ENCODE assay signal across 14 cellular contexts in genomic region chr17:81251943-81252301, GRCh38. TPM values are rescaled to one million over a fixed set of nuclear protein-coding genes. Genes with fewer than 3 reads are reported as not detected.
DNase-seq lines count a peak whose midpoint lies in the region; ATAC-seq and TF ChIP-seq lines count a peak whose summit lies in the region.
"Had no signal": no experiment of that assay in that cellular context is flagged by ENCODE, and none has a peak within 500 bp of the region (broad histone marks: within the 10 kb centered on the region; RNA-seq: fewer than 3 reads in every experiment).

No MANE protein-coding gene starts in this region.

- no peak for ATAC-seq in activated CD8-positive, alpha-beta T cell treated with anti-CD3 and anti-CD28 coated beads for 36 hours
- ATAC-seq in mucosa of descending colon: peak; percentile 37
- no peak for ATAC-seq in HG02973 (IDR thresholded peaks at IDR 0.05; ENCODE audit: unreplicated experiment)
- ATAC-seq in GM21786 (IDR thresholded peaks at IDR 0.05; ENCODE audit: unreplicated experiment): no peak
- ATAC-seq: foreskin keratinocyte, Panc1 had no signal

- no peaks in the 10 kb centered on the region for H3K9me3 Mint-ChIP-seq in activated CD8-positive, alpha-beta T cell treated with anti-CD3 and anti-CD28 coated beads for 36 hours
- H3K9me3 Mint-ChIP-seq in mesothelial cell of epicardium: no peaks in the 10 kb centered on the region
- H3K9me3 Mint-ChIP-seq: CD8-positive, alpha-beta memory T cell; naive B cell; T-helper 2 cell treated with Interferon-gamma antibody and Interleukin-4, amounts not matched to agents 5 μg/mL and 100 μg/mL, for 36 hours had no signal

- peaks cover 11% of the 10 kb centered on the region for H3K4me1 Mint-ChIP-seq in activated CD8-positive, alpha-beta T cell treated with anti-CD3 and anti-CD28 coated beads for 36 hours (ENCODE audit: low read depth)
- peaks cover 10% of the 10 kb centered on the region for H3K4me1 Mint-ChIP-seq in mesothelial cell of epicardium

- H3K4me3 ChIP-seq in LNCaP clone FGC (ENCODE audit: low read depth, low read length): 0 out of 2 replicates have a peak overlapping the region, but pooled peaks have one; percentile 15
- no peak overlapping the region for H3K4me3 ChIP-seq in mucosa of descending colon

- TF ChIP-seq CTCF in LNCaP clone FGC (IDR thresholded peaks at IDR 0.05; ENCODE audit: control insufficient read depth, extremely low read depth, insufficient read depth): no peak
- TF ChIP-seq CTCF in activated CD8-positive, alpha-beta T cell treated with anti-CD3 and anti-CD28 coated beads for 36 hours (IDR thresholded peaks at IDR 0.05): no peak
- no peak for TF ChIP-seq CTCF in mucosa of descending colon (IDR thresholded peaks at IDR 0.05)
- TF ChIP-seq CTCF in mesothelial cell of epicardium (IDR thresholded peaks at IDR 0.05; ENCODE audit: unreplicated experiment): no peak

- peaks cover 42% of the 10 kb centered on the region for H3K4me1 ChIP-seq in mucosa of descending colon (ENCODE audit: low read depth)
- H3K4me1 ChIP-seq: foreskin keratinocyte had no signal

- H3K9me3 ChIP-seq in mucosa of descending colon: no peaks in the 10 kb centered on the region

- intact Hi-C loops in activated CD8-positive, alpha-beta T cell treated with anti-CD3 and anti-CD28 coated beads for 36 hours (cut with micrococcal nuclease): loop anchor here (5.0 kb wide), 1 partner anchor 230 kb away; no protein-coding TSS in a partner anchor
- intact Hi-C loops in mucosa of descending colon (cut with DNase I, micrococcal nuclease): loop anchor here in 1 of 2 donors (10.0 kb wide), 1 partner anchor 233 kb away; no protein-coding TSS in a partner anchor

- no peak overlapping the region for H3K4me3 Mint-ChIP-seq in activated CD8-positive, alpha-beta T cell treated with anti-CD3 and anti-CD28 coated beads for 36 hours
- H3K4me3 Mint-ChIP-seq in mesothelial cell of epicardium: no peak overlapping the region
- H3K4me3 Mint-ChIP-seq: T-helper 2 cell treated with Interferon-gamma antibody and Interleukin-4, amounts not matched to agents 5 μg/mL and 100 μg/mL, for 36 hours had no signal

- DNase-seq in DMS 273 (lab: John Stamatoyannopoulos, UW; ENCODE audit: unreplicated experiment) (peak; percentile 96), LNCaP clone FGC (ENCODE audit: low read depth) (no peak), mucosa of descending colon (peak in 1 of 3 donors; percentile 66), mesothelial cell of epicardium (ENCODE audit: low spot score in 2 of 2, unreplicated experiment in 2 of 2) (no peak)
- DNase-seq in activated CD8-positive, alpha-beta T cell treated with anti-CD3 and anti-CD28 coated beads for 36 hours: peak; percentile 40
- DNase-seq: activated CD4-positive, alpha-beta T cell treated with anti-CD3 and anti-CD28 coated beads for 48 hours; foreskin keratinocyte; naive B cell; NCI-H1930 had no signal

- peaks cover 11% of the 10 kb centered on the region for H3K36me3 Mint-ChIP-seq in activated CD8-positive, alpha-beta T cell treated with anti-CD3 and anti-CD28 coated beads for 36 hours (ENCODE audit: low read depth)
- H3K36me3 Mint-ChIP-seq in mesothelial cell of epicardium: peaks cover 5% of the 10 kb centered on the region

- CTCF ChIA-PET in activated CD8-positive, alpha-beta T cell treated with anti-CD3 and anti-CD28 coated beads for 36 hours (lab: Charles Lee): interaction anchor here (1.2 to 1.3 kb wide), 2 partner anchors 16 to 233 kb away, joined by 3 to 4 read pairs; no protein-coding TSS in a partner anchor

- no peaks in the 10 kb centered on the region for H3K36me3 ChIP-seq in mucosa of descending colon (ENCODE audit: low read depth)

- no peak overlapping the region for H3K27ac Mint-ChIP-seq in activated CD8-positive, alpha-beta T cell treated with anti-CD3 and anti-CD28 coated beads for 36 hours
- no peak overlapping the region for H3K27ac Mint-ChIP-seq in mesothelial cell of epicardium
- H3K27ac Mint-ChIP-seq: CD8-positive, alpha-beta memory T cell; T-helper 2 cell treated with Interferon-gamma antibody and Interleukin-4, amounts not matched to agents 5 μg/mL and 100 μg/mL, for 36 hours had no signal

- POLR2A ChIA-PET in activated CD8-positive, alpha-beta T cell treated with anti-CD3 and anti-CD28 coated beads for 36 hours (lab: Charles Lee): interaction anchor here (1.4 kb wide), 1 partner anchor 25 kb away, joined by 3 read pairs; no protein-coding TSS in a partner anchor

- no peaks in the 10 kb centered on the region for H3K27me3 Mint-ChIP-seq in activated CD8-positive, alpha-beta T cell treated with anti-CD3 and anti-CD28 coated beads for 36 hours
- no peaks in the 10 kb centered on the region for H3K27me3 Mint-ChIP-seq in mesothelial cell of epicardium (ENCODE audit: low read depth)
- H3K27me3 Mint-ChIP-seq: naive B cell had no signal

RNA-seq across cellular contexts. Expression of gene NDUFAF8, which starts 12.8 kb away (rescaled TPM):
- total RNA-seq in activated CD8-positive, alpha-beta T cell treated with anti-CD3 and anti-CD28 coated beads for 36 hours: 10 to 100 TPM; 72.3 to 75.4 TPM
- total RNA-seq in mucosa of descending colon (10 to 100 TPM; 24.5 to 31.6 (median 31.2) TPM), mesothelial cell of epicardium (46.8 to 47.6 TPM (median 47.3 TPM) in 3 replicates)

RNA-seq across cellular contexts. Expression of gene TEPSIN, which starts 13.1 kb away (rescaled TPM):
- total RNA-seq in activated CD8-positive, alpha-beta T cell treated with anti-CD3 and anti-CD28 coated beads for 36 hours: 10 to 100 TPM; 28.2 to 32.2 TPM
- total RNA-seq in mucosa of descending colon (10 to 100 TPM; 37.4 to 60.2 (median 50.0) TPM), mesothelial cell of epicardium (44.6 to 49.2 TPM (median 45.0 TPM) in 3 replicates)

RNA-seq across cellular contexts. Expression of gene CEP131, which starts 29.2 kb away (rescaled TPM):
- total RNA-seq in activated CD8-positive, alpha-beta T cell treated with anti-CD3 and anti-CD28 coated beads for 36 hours: 10 to 100 TPM in 1 of 2 experiments, 1 to 10 TPM in 1; 7.9 to 10.9 TPM
- total RNA-seq in mucosa of descending colon (1 to 10 TPM; 5.7 to 9.3 (median 8.7) TPM), mesothelial cell of epicardium (26.3 to 27.6 TPM (median 27.3 TPM) in 3 replicates)

RNA-seq across cellular contexts. Expression of gene SLC38A10, which starts 43.2 kb away (rescaled TPM):
- total RNA-seq in activated CD8-positive, alpha-beta T cell treated with anti-CD3 and anti-CD28 coated beads for 36 hours: 10 to 100 TPM; 42.7 to 45.4 TPM
- total RNA-seq in mucosa of descending colon: 10 to 100 TPM; 77.0 to 95.3 (median 94.0) TPM
- total RNA-seq in mesothelial cell of epicardium: 96.6 to 105 TPM (median 103 TPM) in 3 replicates

Comparison
In these comparisons a context has a peak if more than half of its experiments do, and no peak if none do; other contexts are left out.
1. DNase-seq: peak in DMS 273 (single experiment) and activated CD8-positive, alpha-beta T cell treated with anti-CD3 and anti-CD28 coated beads for 36 hours (single experiment); none in LNCaP clone FGC (single experiment) and mesothelial cell of epicardium (0 of 2).